23 cellular contexts compared by ENCODE assay signal in genomic region chr2:175048275-175048674, GRCh38.
A peak's percentile ranks its signal among the peaks of the same experiment; 100 is the strongest.
DNase-seq lines count a peak whose midpoint lies in the region; ATAC-seq and TF ChIP-seq lines count a peak whose summit lies in the region.
"Had no signal": no experiment of that assay in that cellular context is flagged by ENCODE, and none has a peak within 500 bp of the region (broad histone marks: within the 10 kb centered on the region; RNA-seq: fewer than 3 reads in every experiment).

No MANE protein-coding gene starts in this region.

- CTCF ChIA-PET in HEK293T (lab: Yijun Ruan, JAX): interaction anchor here (0.7 kb wide), 1 partner anchor 9 kb away, joined by 3 read pairs; no protein-coding TSS in a partner anchor

- POLR2A ChIA-PET in HEK293T (lab: Yijun Ruan, JAX): no interaction called here

- ATAC-seq in GM18867 (IDR thresholded peaks at IDR 0.05; ENCODE audit: unreplicated experiment) (peak; percentile 54), HG02852 (IDR thresholded peaks at IDR 0.05; ENCODE audit: unreplicated experiment) (peak; percentile 73), HG02884 (IDR thresholded peaks at IDR 0.05; ENCODE audit: unreplicated experiment) (no peak)
- ATAC-seq: activated naive CD4-positive, alpha-beta T cell treated with anti-CD3 and anti-CD28 coated beads, Interleukin-2, amount 50 U/mL, for 72 hours had no signal

- DNase-seq in Kasumi-1 (lab: John Stamatoyannopoulos, UW): peak; percentile 48 to 50
- peak; percentile 12 for DNase-seq in fibroblast of peridontal ligament (ENCODE audit: extremely low read depth)
- DNase-seq in LoVo (ENCODE audit: low spot score): no peak
- no peak for DNase-seq in NCI-H2081 (lab: John Stamatoyannopoulos, UW)
- no peak for DNase-seq in HEK293T (ENCODE audit: extremely low spot score)
- DNase-seq: activated CD4-positive, alpha-beta T cell treated with anti-CD3 and anti-CD28 coated beads, Interleukin-2, amount 10 ng/mL, durations not matched to agents 7 days and 5 days; cerebellar nuclear complex; DND-41; effector CD4-positive, alpha-beta T cell; HCEC 1CT; kidney glomerular epithelial cell; mammary epithelial cell; NCI-H1105 treated with DMSO at 0.1 percent for 48 hours; NCI-H526 treated with DMSO at 0.1 percent for 48 hours; occipital lobe; OCI-M1; SHP77; stimulated activated CD8-positive, alpha-beta memory T cell treated with anti-CD3 and anti-CD28 coated beads, Interleukin-4, amount 100 ng/mL, for 48 hours; T-helper 1 cell had no signal

TF ChIP-seq in HEK293T, 16 proteins besides CTCF, POLR2A, EP300 and RAD21:
- TF ChIP-seq ELF4 (IDR thresholded peaks at IDR 0.05) (no peak), TARDBP (IDR thresholded peaks at IDR 0.05) (no peak), SP1 (IDR thresholded peaks at IDR 0.05) (no peak), SUZ12 (IDR thresholded peaks at IDR 0.05) (no peak), PKNOX1 (IDR thresholded peaks at IDR 0.05) (no peak), HDGF (IDR thresholded peaks at IDR 0.05; ENCODE audit: borderline replicate concordance) (no peak), FOXK2 (IDR thresholded peaks at IDR 0.05) (no peak), FOXM1 (IDR thresholded peaks at IDR 0.05; ENCODE audit: borderline replicate concordance) (no peak)

Comparison
In these comparisons a context has a peak if more than half of its experiments do, and no peak if none do; other contexts are left out.
1. DNase-seq: peak in Kasumi-1 (2 of 2) and fibroblast of peridontal ligament (single experiment); none in LoVo (single experiment), NCI-H2081 (0 of 2) and HEK293T (single experiment).